In the genomic region with DNA sequence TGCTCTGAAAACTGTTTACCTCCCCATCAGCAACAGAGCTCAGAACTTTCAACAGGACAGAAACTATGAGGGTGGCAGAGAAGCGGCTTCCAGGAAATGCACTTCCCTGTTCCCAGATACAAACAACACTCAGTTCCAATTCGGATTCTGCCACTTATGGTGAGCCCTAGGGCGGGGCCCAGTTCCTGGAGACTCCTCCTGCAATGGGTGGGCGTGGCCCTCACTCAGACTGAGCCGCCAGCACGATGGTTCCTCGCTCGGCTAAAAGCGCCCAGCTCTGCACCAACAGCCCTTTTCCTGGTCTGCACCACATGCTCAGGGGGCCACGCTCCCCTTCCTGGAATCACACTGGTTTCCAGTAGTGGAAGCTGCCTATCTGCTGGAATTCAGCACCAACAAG, we compare ENCODE assay signal across 1 cellular context.
TF ChIP-seq lines count a peak whose summit lies in the region.

No MANE protein-coding gene starts in this region.

TF ChIP-seq in GM23338, 12 proteins besides CTCF, POLR2A, EP300 and RAD21 (continued from another document):
- TF ChIP-seq, protein P1, sequence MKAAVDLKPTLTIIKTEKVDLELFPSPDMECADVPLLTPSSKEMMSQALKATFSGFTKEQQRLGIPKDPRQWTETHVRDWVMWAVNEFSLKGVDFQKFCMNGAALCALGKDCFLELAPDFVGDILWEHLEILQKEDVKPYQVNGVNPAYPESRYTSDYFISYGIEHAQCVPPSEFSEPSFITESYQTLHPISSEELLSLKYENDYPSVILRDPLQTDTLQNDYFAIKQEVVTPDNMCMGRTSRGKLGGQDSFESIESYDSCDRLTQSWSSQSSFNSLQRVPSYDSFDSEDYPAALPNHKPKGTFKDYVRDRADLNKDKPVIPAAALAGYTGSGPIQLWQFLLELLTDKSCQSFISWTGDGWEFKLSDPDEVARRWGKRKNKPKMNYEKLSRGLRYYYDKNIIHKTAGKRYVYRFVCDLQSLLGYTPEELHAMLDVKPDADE (IDR thresholded peaks at IDR 0.05), result no peak
- TF ChIP-seq, protein P2, sequence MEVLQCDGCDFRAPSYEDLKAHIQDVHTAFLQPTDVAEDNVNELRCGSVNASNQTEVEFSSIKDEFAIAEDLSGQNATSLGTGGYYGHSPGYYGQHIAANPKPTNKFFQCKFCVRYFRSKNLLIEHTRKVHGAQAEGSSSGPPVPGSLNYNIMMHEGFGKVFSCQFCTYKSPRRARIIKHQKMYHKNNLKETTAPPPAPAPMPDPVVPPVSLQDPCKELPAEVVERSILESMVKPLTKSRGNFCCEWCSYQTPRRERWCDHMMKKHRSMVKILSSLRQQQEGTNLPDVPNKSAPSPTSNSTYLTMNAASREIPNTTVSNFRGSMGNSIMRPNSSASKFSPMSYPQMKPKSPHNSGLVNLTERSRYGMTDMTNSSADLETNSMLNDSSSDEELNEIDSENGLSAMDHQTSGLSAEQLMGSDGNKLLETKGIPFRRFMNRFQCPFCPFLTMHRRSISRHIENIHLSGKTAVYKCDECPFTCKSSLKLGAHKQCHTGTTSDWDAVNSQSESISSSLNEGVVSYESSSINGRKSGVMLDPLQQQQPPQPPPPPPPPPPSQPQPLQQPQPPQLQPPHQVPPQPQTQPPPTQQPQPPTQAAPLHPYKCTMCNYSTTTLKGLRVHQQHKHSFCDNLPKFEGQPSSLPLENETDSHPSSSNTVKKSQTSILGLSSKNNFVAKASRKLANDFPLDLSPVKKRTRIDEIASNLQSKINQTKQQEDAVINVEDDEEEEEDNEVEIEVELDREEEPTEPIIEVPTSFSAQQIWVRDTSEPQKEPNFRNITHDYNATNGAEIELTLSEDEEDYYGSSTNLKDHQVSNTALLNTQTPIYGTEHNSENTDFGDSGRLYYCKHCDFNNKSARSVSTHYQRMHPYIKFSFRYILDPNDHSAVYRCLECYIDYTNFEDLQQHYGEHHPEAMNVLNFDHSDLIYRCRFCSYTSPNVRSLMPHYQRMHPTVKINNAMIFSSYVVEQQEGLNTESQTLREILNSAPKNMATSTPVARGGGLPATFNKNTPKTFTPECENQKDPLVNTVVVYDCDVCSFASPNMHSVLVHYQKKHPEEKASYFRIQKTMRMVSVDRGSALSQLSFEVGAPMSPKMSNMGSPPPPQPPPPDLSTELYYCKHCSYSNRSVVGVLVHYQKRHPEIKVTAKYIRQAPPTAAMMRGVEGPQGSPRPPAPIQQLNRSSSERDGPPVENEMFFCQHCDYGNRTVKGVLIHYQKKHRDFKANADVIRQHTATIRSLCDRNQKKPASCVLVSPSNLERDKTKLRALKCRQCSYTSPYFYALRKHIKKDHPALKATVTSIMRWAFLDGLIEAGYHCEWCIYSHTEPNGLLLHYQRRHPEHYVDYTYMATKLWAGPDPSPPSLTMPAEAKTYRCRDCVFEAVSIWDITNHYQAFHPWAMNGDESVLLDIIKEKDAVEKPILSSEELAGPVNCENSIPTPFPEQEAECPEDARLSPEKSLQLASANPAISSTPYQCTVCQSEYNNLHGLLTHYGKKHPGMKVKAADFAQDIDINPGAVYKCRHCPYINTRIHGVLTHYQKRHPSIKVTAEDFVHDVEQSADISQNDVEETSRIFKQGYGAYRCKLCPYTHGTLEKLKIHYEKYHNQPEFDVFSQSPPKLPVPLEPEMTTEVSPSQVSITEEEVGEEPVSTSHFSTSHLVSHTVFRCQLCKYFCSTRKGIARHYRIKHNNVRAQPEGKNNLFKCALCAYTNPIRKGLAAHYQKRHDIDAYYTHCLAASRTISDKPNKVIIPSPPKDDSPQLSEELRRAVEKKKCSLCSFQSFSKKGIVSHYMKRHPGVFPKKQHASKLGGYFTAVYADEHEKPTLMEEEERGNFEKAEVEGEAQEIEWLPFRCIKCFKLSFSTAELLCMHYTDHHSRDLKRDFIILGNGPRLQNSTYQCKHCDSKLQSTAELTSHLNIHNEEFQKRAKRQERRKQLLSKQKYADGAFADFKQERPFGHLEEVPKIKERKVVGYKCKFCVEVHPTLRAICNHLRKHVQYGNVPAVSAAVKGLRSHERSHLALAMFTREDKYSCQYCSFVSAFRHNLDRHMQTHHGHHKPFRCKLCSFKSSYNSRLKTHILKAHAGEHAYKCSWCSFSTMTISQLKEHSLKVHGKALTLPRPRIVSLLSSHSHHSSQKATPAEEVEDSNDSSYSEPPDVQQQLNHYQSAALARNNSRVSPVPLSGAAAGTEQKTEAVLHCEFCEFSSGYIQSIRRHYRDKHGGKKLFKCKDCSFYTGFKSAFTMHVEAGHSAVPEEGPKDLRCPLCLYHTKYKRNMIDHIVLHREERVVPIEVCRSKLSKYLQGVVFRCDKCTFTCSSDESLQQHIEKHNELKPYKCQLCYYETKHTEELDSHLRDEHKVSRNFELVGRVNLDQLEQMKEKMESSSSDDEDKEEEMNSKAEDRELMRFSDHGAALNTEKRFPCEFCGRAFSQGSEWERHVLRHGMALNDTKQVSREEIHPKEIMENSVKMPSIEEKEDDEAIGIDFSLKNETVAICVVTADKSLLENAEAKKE (CRISPR knock-in tag; IDR thresholded peaks at IDR 0.05), result no peak
- TF ChIP-seq EZH2phosphoT487 (IDR thresholded peaks at IDR 0.05; ENCODE audit: unreplicated experiment) (no peak), POLR2AphosphoS5 (IDR thresholded peaks at IDR 0.05; ENCODE audit: low read depth) (no peak)
TF ChIP-seq in GM23338: peak in this region for 0.
